8 cellular contexts compared by ENCODE assay signal in genomic region chr17:28232966-28233870, GRCh38.
DNase-seq lines count a peak whose midpoint lies in the region; ATAC-seq and TF ChIP-seq lines count a peak whose summit lies in the region.
"Not testable (repeated sequence)": the region's sequence is repeated elsewhere in the genome, so short reads cannot be mapped to it uniquely, and the experiment has no call there.

No MANE protein-coding gene starts in this region.

- peak overlapping the region; percentile 67; the same call in 1 of the 2 replicates for H2AFZ ChIP-seq in GM23338

- H3K9ac ChIP-seq in colonic mucosa (ENCODE audit: low read depth in 2 of 2, low read length in 2 of 2), result not testable (repeated sequence)

- H3K4me1 Mint-ChIP-seq in Caco-2 (ENCODE audit: low read depth, unreplicated experiment) (peaks cover 52% of the 10 kb centered on the region), GM23338 (peaks cover 52% of the 10 kb centered on the region)
- not testable (repeated sequence) for H3K4me1 Mint-ChIP-seq in natural killer cell

- not testable (repeated sequence) for ATAC-seq in GM23338, heart left ventricle, natural killer cell

- 55 to 61% (median 57%) methylated on average over 21 of the region's 21 CpGs for WGBS in heart left ventricle, 4 donors
- WGBS in thymus, result 62% methylated on average over 21 of the region's 21 CpGs

- H3K27me3 Mint-ChIP-seq in Caco-2 (ENCODE audit: insufficient read depth, unreplicated experiment), result not testable (repeated sequence)
- peaks cover 15% of the 10 kb centered on the region for H3K27me3 Mint-ChIP-seq in GM23338 (ENCODE audit: insufficient read depth, low read depth, poor library complexity)
- H3K27me3 Mint-ChIP-seq in natural killer cell (ENCODE audit: low read depth in 2 of 2), result peaks cover 25 to 42% of the 10 kb centered on the region in 2 donors

- TSS peak; percentile 81 for BruUV-seq in Caco-2 (replicated peaks; lab: Mats Ljungman, UMichigan)

- not testable (repeated sequence) for H3K9me3 ChIP-seq in Caco-2; colonic mucosa; heart left ventricle; thymus (ENCODE audit: control insufficient read depth)

- peak; percentile 31 to 55 for DNase-seq in Caco-2
- peak; percentile 39 for DNase-seq in GM23338 (ENCODE audit: low spot score)
- peak; percentile 1 for DNase-seq in NCI-H2227 treated with DMSO at 0.1 percent for 48 hours (lab: John Stamatoyannopoulos, UW)
- DNase-seq in colonic mucosa, natural killer cell: not testable (repeated sequence)
- peak in 1 of 5 donors; percentile 19 for DNase-seq in heart left ventricle

- not testable (repeated sequence) for H4K20me1 ChIP-seq in GM23338 (replicated peaks; ENCODE audit: insufficient read depth)

- POLR2A ChIA-PET in Caco-2 (lab: Charles Lee), result interaction anchor here (1.2 to 1.7 kb wide), 3 partner anchors 86 to 124 kb away, joined by 4 to 9 read pairs (median 4); partner anchors contain the start of genes POLDIP2 and TNFAIP1

- peak overlapping the region; percentile 72 for H3K4me3 Mint-ChIP-seq in Caco-2 (ENCODE audit: unreplicated experiment)
- not testable (repeated sequence) for H3K4me3 Mint-ChIP-seq in GM23338, natural killer cell

- TF ChIP-seq CTCF in Caco-2 (IDR thresholded peaks at IDR 0.05; ENCODE audit: insufficient read depth in 1 of 2, low read depth in 1 of 2, low read length in 1 of 2, severe bottlenecking in 1 of 2, unreplicated experiment in 1 of 2) (peak; percentile 66 to 92), GM23338 (conservative IDR thresholded peaks at IDR 0.05; ENCODE audit: low read depth in 2 of 2) (peak; percentile 56 to 65), VCaP (conservative IDR thresholded peaks at IDR 0.05) (peak; percentile 87), colonic mucosa (IDR thresholded peaks at IDR 0.05) (peak; percentile 37), heart left ventricle (IDR thresholded peaks at IDR 0.05) (peak in 11 of 12 donors; percentile 23 to 62 (median 46)), natural killer cell (IDR thresholded peaks at IDR 0.05) (peak; percentile 41)

- H3K4me2 ChIP-seq in GM23338, result 0 out of 2 replicates have a peak overlapping the region, but pooled peaks have one; percentile 20

- H3K79me2 ChIP-seq in GM23338 (replicated peaks; ENCODE audit: insufficient read depth), result not testable (repeated sequence)

- H3K4me3 ChIP-seq in Caco-2 (ENCODE audit: low read depth, low read length) (peak overlapping the region; percentile 21), colonic mucosa (peak overlapping the region; percentile 19)
- not testable (repeated sequence) for H3K4me3 ChIP-seq in GM23338; heart left ventricle; thymus (ENCODE audit: low read length)

- H3K36me3 ChIP-seq in Caco-2 (ENCODE audit: control insufficient read depth, insufficient read depth, low read length); GM23338 (ENCODE audit: insufficient read depth); colonic mucosa; heart left ventricle; thymus (ENCODE audit: control insufficient read depth, insufficient read depth): not testable (repeated sequence)

- not testable (repeated sequence) for H3K9me2 ChIP-seq in GM23338 (ENCODE audit: insufficient read depth)

- H3K27ac Mint-ChIP-seq in Caco-2 (ENCODE audit: unreplicated experiment), result peak overlapping the region; percentile 71
- H3K27ac Mint-ChIP-seq in GM23338, natural killer cell: not testable (repeated sequence)

- not testable (repeated sequence) for H3F3A ChIP-seq in GM23338 (replicated peaks; ENCODE audit: low read depth)

- intact Hi-C loops in Caco-2 (cut with micrococcal nuclease; ENCODE audit: unreplicated experiment), result loop anchor here (1.0 to 10.0 kb wide), 2 partner anchors 172 to 436 kb away; partner anchors contain the start of gene SLC46A1
- intact Hi-C loops in colonic mucosa (cut with DNase I); heart left ventricle (cut with DNase I); natural killer cell (cut with micrococcal nuclease): not testable (repeated sequence)

- H3K27me3 ChIP-seq in Caco-2 (replicated peaks; ENCODE audit: control insufficient read depth, insufficient read depth, low read length); GM23338 (ENCODE audit: insufficient read depth); colonic mucosa; thymus (ENCODE audit: control insufficient read depth, insufficient read depth): not testable (repeated sequence)
- H3K27me3 ChIP-seq in heart left ventricle, result peaks cover 2 to 26% (median 16%) of the 10 kb centered on the region in 9 donors

- CTCF ChIA-PET in Caco-2 (lab: Charles Lee), result interaction anchor here (0.6 to 5.0 kb wide), 22 partner anchors 8 to 624 kb away, joined by 3 to 44 read pairs (median 4); partner anchors contain the start of genes IFT20, POLDIP2, TMEM97 and TNFAIP1

- not testable (repeated sequence) for H3K9me3 Mint-ChIP-seq in Caco-2 (ENCODE audit: unreplicated experiment); GM23338; natural killer cell

- TF ChIP-seq POLR2A in heart left ventricle (IDR thresholded peaks at IDR 0.05), result not testable (repeated sequence)

- H3K27ac ChIP-seq in GM23338 (ENCODE audit: low read depth); colonic mucosa; heart left ventricle: not testable (repeated sequence)
- H3K27ac ChIP-seq in VCaP (peak overlapping the region; percentile 84), thymus (ENCODE audit: low read depth) (peak overlapping the region; percentile 74)

- not testable (repeated sequence) for H3K36me3 Mint-ChIP-seq in Caco-2 (ENCODE audit: insufficient read depth, unreplicated experiment); GM23338 (ENCODE audit: low read depth); natural killer cell

- H3K4me1 ChIP-seq in Caco-2 (peaks cover 37% of the 10 kb centered on the region), GM23338 (ENCODE audit: insufficient read depth) (peaks cover 13% of the 10 kb centered on the region; the same call in 1 of the 2 replicates)
- H3K4me1 ChIP-seq in colonic mucosa; heart left ventricle; thymus (ENCODE audit: control insufficient read depth, insufficient read depth, low read length): not testable (repeated sequence)

Comparison
In these comparisons a context has a peak if more than half of its experiments do, and no peak if none do; other contexts are left out.
1. CTCF ChIP-seq: peak in every context shown above with its lines; median percentile 87 in VCaP; 79 in Caco-2; 60 in GM23338; 46 in heart left ventricle; 41 in natural killer cell; 37 in colonic mucosa.